8 cellular contexts compared by ENCODE assay signal in the genomic region with DNA sequence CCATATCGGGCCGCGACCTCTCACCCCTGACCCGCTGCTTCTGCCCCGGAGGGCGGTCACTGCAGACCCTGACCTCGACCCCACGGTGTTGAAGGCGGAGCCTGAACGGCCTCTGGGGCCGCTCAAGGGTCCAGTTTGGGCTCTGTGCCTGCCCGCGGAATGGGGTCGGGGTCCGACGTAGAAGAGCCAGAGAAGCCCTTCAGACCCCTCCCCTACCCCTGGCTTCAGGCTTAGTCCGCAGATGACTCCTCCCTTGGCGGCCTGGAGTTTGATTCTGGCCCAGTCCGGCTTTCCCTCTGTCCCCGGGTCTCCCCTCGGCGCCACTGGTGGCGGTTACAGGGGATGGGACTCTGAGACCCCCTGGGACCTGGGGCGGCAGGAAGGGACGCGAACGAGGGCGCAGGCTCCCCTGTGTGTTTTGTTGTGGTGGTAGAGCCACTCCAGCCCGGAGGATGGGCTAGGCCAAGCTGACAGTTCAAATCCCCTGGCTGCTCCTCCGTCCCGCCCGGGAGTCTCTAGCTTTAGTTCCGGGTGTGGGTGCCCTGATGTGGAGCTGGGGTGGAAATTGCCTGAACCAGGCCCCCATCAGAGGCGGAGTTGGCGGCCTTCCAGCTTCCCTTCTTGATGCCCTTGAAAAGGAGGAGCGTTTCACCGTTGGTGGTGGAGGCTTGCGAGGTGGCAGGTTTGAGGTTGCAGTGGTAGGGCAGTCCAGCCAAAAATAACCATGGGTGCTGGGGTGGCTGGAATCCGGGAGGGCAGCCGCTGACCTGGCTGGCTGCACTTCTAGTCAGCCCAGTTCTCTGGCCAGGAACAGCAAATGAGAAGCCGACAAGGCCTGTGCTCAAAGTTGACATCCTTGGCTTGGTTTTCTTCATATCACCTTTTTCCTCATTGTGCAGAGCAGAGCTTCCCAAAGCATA. TPM values are rescaled to one million over a fixed set of nuclear protein-coding genes. Genes with fewer than 3 reads are reported as not detected.
DNase-seq lines count a peak whose midpoint lies in the region; ATAC-seq, FAIRE-seq and TF ChIP-seq lines count a peak whose summit lies in the region.

No MANE protein-coding gene starts in this region.

- peak; percentile 3 for ATAC-seq in GM18502 (IDR thresholded peaks at IDR 0.05; ENCODE audit: poor library complexity, unreplicated experiment)
- ATAC-seq in IMR-90 (ENCODE audit: low read depth) = peak; percentile 0; the same call in 1 of the 2 replicates
- ATAC-seq in GM19324 (IDR thresholded peaks at IDR 0.05; ENCODE audit: low FRiP score, unreplicated experiment) = no peak

- WGBS in IMR-90 (ENCODE audit: extremely low coverage in 2 of 2, insufficient read length in 1 of 2), 2 experiments = 2% methylated on average over 18 of the region's 41 CpGs; no CpG with 5 or more reads in 1 of the 2 experiments

- H3K27ac ChIP-seq in IMR-90 (ENCODE audit: insufficient read depth, low read length) (peak overlapping the region; percentile 77), VCaP (peak overlapping the region; percentile 99), breast epithelium (peak overlapping the region; percentile 99), keratinocyte (ENCODE audit: control insufficient read depth, insufficient read depth, low read length) (peak overlapping the region; percentile 95)

- peak overlapping the region; percentile 22; the same call in 1 of the 2 replicates for H2BK120ac ChIP-seq in IMR-90 (ENCODE audit: low read depth, low read length)

- no peak for TF ChIP-seq CTCF in IMR-90 (conservative IDR thresholded peaks at IDR 0.05; ENCODE audit: low read depth, low read length)
- TF ChIP-seq CTCF in VCaP (conservative IDR thresholded peaks at IDR 0.05) = no peak
- TF ChIP-seq CTCF in breast epithelium (IDR thresholded peaks at IDR 0.05) = no peak
- no peak for TF ChIP-seq CTCF in keratinocyte (optimal IDR thresholded peaks at IDR 0.05 in 1 of 3, IDR thresholded peaks at IDR 0.05 in 1 of 3, conservative IDR thresholded peaks at IDR 0.05 in 1 of 3; ENCODE audit: extremely low read depth in 1 of 3, insufficient read depth in 2 of 3, low read length in 3 of 3)

- in situ Hi-C loops in IMR-90 (cut with MboI; ENCODE audit: low sequenced_read_pairs) = no loop called here

- peak overlapping the region; percentile 97 for H3K9ac ChIP-seq in IMR-90 (ENCODE audit: low read depth, low read length)
- H3K9ac ChIP-seq in keratinocyte (ENCODE audit: control insufficient read depth, extremely low read depth, insufficient read depth, low read length) = peak overlapping the region; percentile 99

- no peak overlapping the region for H2BK20ac ChIP-seq in IMR-90 (ENCODE audit: low read depth, low read length)

- POLR2A ChIA-PET in IMR-90 (lab: Charles Lee; ENCODE audit: unreplicated experiment) = no interaction called here

- H3K4me1 ChIP-seq in IMR-90 (ENCODE audit: control insufficient read depth, insufficient read depth, low read length) = peaks cover 6% of the 10 kb centered on the region
- H3K4me1 ChIP-seq in breast epithelium = peaks cover 0 to 31% of the 10 kb centered on the region in 2 donors
- peaks cover 25% of the 10 kb centered on the region for H3K4me1 ChIP-seq in keratinocyte (ENCODE audit: control insufficient read depth, extremely low read depth, insufficient read depth, low read length)

- H3K18ac ChIP-seq in IMR-90 (ENCODE audit: low read depth, low read length) = no peak overlapping the region; the same call in 1 of the 2 replicates

- H3K4me2 ChIP-seq in IMR-90 (ENCODE audit: low read depth, low read length) (peak overlapping the region; percentile 76), keratinocyte (ENCODE audit: control insufficient read depth, extremely low read depth, insufficient read depth, low read depth, low read length) (peak overlapping the region; percentile 73)

- TF ChIP-seq RAD21 in IMR-90 (IDR thresholded peaks at IDR 0.05; ENCODE audit: low read length) = no peak

- peak overlapping the region; percentile 76 for H4K5ac ChIP-seq in IMR-90 (ENCODE audit: low read depth, low read length)

- CTCF ChIA-PET in IMR-90 (lab: Yijun Ruan, JAX) = interaction anchor here (0.6 to 1.5 kb wide), 5 partner anchors 9 to 380 kb away, joined by 3 to 5 read pairs (median 3); no protein-coding TSS in a partner anchor

- H3K79me2 ChIP-seq in keratinocyte (ENCODE audit: control insufficient read depth, insufficient read depth, low read length) = peaks cover 57% of the 10 kb centered on the region

- H3K23ac ChIP-seq in IMR-90 (ENCODE audit: low read depth, low read length) = peak overlapping the region; percentile 92

- H3K56ac ChIP-seq in IMR-90 (ENCODE audit: extremely low read depth, insufficient read depth, low read length) = peak overlapping the region; percentile 46; the same call in 1 of the 2 replicates

- peak overlapping the region; percentile 86 for H2BK5ac ChIP-seq in IMR-90 (ENCODE audit: low read depth, low read length, poor library complexity, severe bottlenecking)

- peak overlapping the region; percentile 97 for H2AFZ ChIP-seq in IMR-90 (replicated peaks; ENCODE audit: low read length, poor library complexity)
- no peak overlapping the region for H2AFZ ChIP-seq in keratinocyte (ENCODE audit: control insufficient read depth, low read length)

- H3K9me1 ChIP-seq in IMR-90 (ENCODE audit: insufficient read depth, low read length) (0 out of 2 replicates have a peak, but pooled peaks cover 2% of the 10 kb centered on the region), keratinocyte (ENCODE audit: control insufficient read depth, extremely low read depth, insufficient read depth, low read length) (no peaks in the 10 kb centered on the region)

- DNase-seq in IMR-90 (peak; percentile 63), breast epithelium (ENCODE audit: low spot score in 2 of 2) (peak; percentile 70 to 71), keratinocyte (ENCODE audit: low read depth, low spot score) (no peak), DMS114 treated with DMSO at 0.1 percent for 48 hours (lab: John Stamatoyannopoulos, UW; ENCODE audit: unreplicated experiment) (no peak)
- peak; percentile 40 to 47 for DNase-seq in stimulated activated CD4-positive, alpha-beta T cell treated with anti-CD3 and anti-CD28 coated beads, Interleukin-15, amount 100 ng/mL, for 1 hour (ENCODE audit: low read depth in 1 of 2, low spot score in 1 of 2)

- H3K27me3 ChIP-seq in IMR-90 (ENCODE audit: control insufficient read depth, insufficient read depth, low read length) (no peaks in the 10 kb centered on the region; the same call in 1 of the 2 replicates), breast epithelium (no peaks in the 10 kb centered on the region), keratinocyte (ENCODE audit: control insufficient read depth, extremely low read depth, insufficient read depth, low read length) (no peaks in the 10 kb centered on the region)

- peak overlapping the region; percentile 93 for H3K4me3 ChIP-seq in IMR-90 (ENCODE audit: insufficient read depth, low read depth, low read length)
- H3K4me3 ChIP-seq in breast epithelium = peak overlapping the region; percentile 90 to 99 (median 98)
- H3K4me3 ChIP-seq in keratinocyte (ENCODE audit: control insufficient read depth in 2 of 3, extremely low read depth in 1 of 3, insufficient read depth in 2 of 3, low read depth in 1 of 3, low read length in 3 of 3) = peak overlapping the region; percentile 94 to 97 (median 95)

- peaks cover 7 to 54% of the 10 kb centered on the region in 2 experiments; a peak in 3 of 4 replicates for H3K79me1 ChIP-seq in IMR-90 (ENCODE audit: low read depth in 1 of 2, low read length in 2 of 2)

- peak overlapping the region; percentile 90 for H3K14ac ChIP-seq in IMR-90 (replicated peaks; ENCODE audit: low read depth, low read length)

- peaks cover 22% of the 10 kb centered on the region for H3K36me3 ChIP-seq in IMR-90 (ENCODE audit: control insufficient read depth, insufficient read depth, low read length)
- no peaks in the 10 kb centered on the region for H3K36me3 ChIP-seq in breast epithelium
- H3K36me3 ChIP-seq in keratinocyte (ENCODE audit: control insufficient read depth in 2 of 2, extremely low read depth in 1 of 2, insufficient read depth in 2 of 2, low read length in 2 of 2) = peaks cover 19 to 28% of the 10 kb centered on the region in 2 experiments

- peak overlapping the region; percentile 91 for H4K91ac ChIP-seq in IMR-90 (ENCODE audit: insufficient read depth, low read depth, low read length)

- no peaks in the 10 kb centered on the region for H3K9me3 ChIP-seq in IMR-90 (ENCODE audit: control insufficient read depth, insufficient read depth, low read length)
- H3K9me3 ChIP-seq in breast epithelium = no peaks in the 10 kb centered on the region
- H3K9me3 ChIP-seq in keratinocyte (ENCODE audit: control insufficient read depth, low read depth, low read length) = no peaks in the 10 kb centered on the region

- peak overlapping the region; percentile 97 for H2AK5ac ChIP-seq in IMR-90 (ENCODE audit: low read depth, low read length)

- H2BK15ac ChIP-seq in IMR-90 (ENCODE audit: low read depth, low read length) = peak overlapping the region; percentile 65; the same call in 1 of the 3 replicates

- H4K20me1 ChIP-seq in IMR-90 (ENCODE audit: insufficient read depth, low read length) (peaks cover 52% of the 10 kb centered on the region), keratinocyte (ENCODE audit: control insufficient read depth, extremely low read depth, insufficient read depth, low read length) (peaks cover 29% of the 10 kb centered on the region)

- H3K4ac ChIP-seq in IMR-90 (ENCODE audit: low read depth, low read length) = peak overlapping the region; percentile 92

- no TSS peak for BruUV-seq in IMR-90 (replicated peaks; lab: Mats Ljungman, UMichigan)

- H2AK9ac ChIP-seq in IMR-90 (replicated peaks; ENCODE audit: low read depth, low read length, poor library complexity) = peak overlapping the region; percentile 100

- no peak for FAIRE-seq in keratinocyte (lab: Jason Lieb, UNC)

- peak overlapping the region; percentile 89 to 95 for H4K8ac ChIP-seq in IMR-90 (ENCODE audit: low read depth in 2 of 2, low read length in 2 of 2)

- TF ChIP-seq POLR2A in IMR-90 (IDR thresholded peaks at IDR 0.05; ENCODE audit: low read depth, low read length) (no peak; the same call in none of the 2 replicates), breast epithelium (IDR thresholded peaks at IDR 0.05) (no peak)

- intact Hi-C loops in IMR-90 (cut with micrococcal nuclease) (no loop called here), breast epithelium (cut with DNase I; ENCODE audit: low total_unique reads) (loop anchor here (10.0 kb wide), 1 partner anchor 71 kb away; a partner anchor contains a TSS)

- dilution Hi-C loops in IMR-90 (cut with HindIII; ENCODE audit: low sequenced_read_pairs, unreplicated experiment) = no loop called here
- dilution Hi-C loops in keratinocyte (cut with MboI; ENCODE audit: extremely low pct_ligation_motif_present, low sequenced_read_pairs) = no loop called here

RNA-seq across cellular contexts. Expression of a gene that starts 0.6 kb away (rescaled TPM):
- 114 and 117 TPM in 2 replicates for total RNA-seq in IMR-90 (2012; rRNA removed)
- 77.0 and 84.7 TPM in 2 replicates for polyA plus RNA-seq in IMR-90 (2012; rRNA removed)
- 109 and 121 TPM in 2 replicates for polyA plus RNA-seq in IMR-90 (2012; cell fraction: cytosol; rRNA removed)
- 295 and 379 TPM in 2 replicates for polyA plus RNA-seq in IMR-90 (2012; cell fraction: nucleus; rRNA removed; ENCODE audit: low replicate concordance)
- 100 to 1,000 TPM in 2 of 3 donors, 10 to 100 TPM in 1; 99.2 to 110 (median 101) TPM for total RNA-seq in breast epithelium
- polyA plus RNA-seq in keratinocyte = 54.8 to 72.6 TPM (median 61.2 TPM) in 3 replicates
- 60.4 TPM for polyA plus RNA-seq in keratinocyte (2011; ENCODE audit: low read depth)
- polyA plus RNA-seq in keratinocyte (2011; cell fraction: cytosol; rRNA removed) = 36.0 and 49.3 TPM in 2 replicates
- 122 and 125 TPM in 2 replicates for polyA plus RNA-seq in keratinocyte (2011; cell fraction: nucleus; rRNA removed)
- polyA plus RNA-seq in keratinocyte (2012; ENCODE audit: low replicate concordance) = 56.1 and 59.3 TPM in 2 replicates
- 78.1 to 258 TPM (median 94.6 TPM) in 3 replicates for polyA minus RNA-seq in keratinocyte
- polyA minus RNA-seq in keratinocyte (2011; cell fraction: cytosol; rRNA and poly(A)+ RNA removed) = 27.2 TPM
- 61.9 and 68.3 TPM in 2 replicates for polyA minus RNA-seq in keratinocyte (2011; cell fraction: nucleus; rRNA and poly(A)+ RNA removed)

Comparison
In these comparisons a context has a peak if more than half of its experiments do, and no peak if none do; other contexts are left out.
1. DNase-seq: peak in IMR-90 (single experiment), breast epithelium (2 of 2) and stimulated activated CD4-positive, alpha-beta T cell treated with anti-CD3 and anti-CD28 coated beads, Interleukin-15, amount 100 ng/mL, for 1 hour (2 of 2); none in keratinocyte (single experiment) and DMS114 treated with DMSO at 0.1 percent for 48 hours (single experiment).
2. Peak in every context shown above with its lines, with median percentiles within 50 percentile points of each other: H3K27ac ChIP-seq and H3K4me3 ChIP-seq.